ENCODE assay signal across 1 cellular context in genomic region chr16:15542734-15543347, GRCh38.
TF ChIP-seq lines count a peak whose summit lies in the region.

No MANE protein-coding gene starts in this region.

TF ChIP-seq in K562, 482 proteins besides CTCF, POLR2A, EP300 and RAD21:
- TF ChIP-seq CBX1 (IDR thresholded peaks at IDR 0.05; ENCODE audit: low read depth) (peak; percentile 60; the same call in 1 of the 2 replicates), CBX3 (IDR thresholded peaks at IDR 0.05; ENCODE audit: borderline replicate concordance in 1 of 2, low read length in 2 of 2) (peak in 1 of 2 experiments; percentile 76; a peak in 1 of 3 replicates), ZNF274 (IDR thresholded peaks at IDR 0.05; ENCODE audit: borderline replicate concordance, low read depth, low read length) (no peak), TRIM24 (IDR thresholded peaks at IDR 0.05) (0 out of 4 replicates have a peak, but pooled peaks of 1 of the 2 experiments have one; percentile 10), HLTF (IDR thresholded peaks at IDR 0.05) (peak; percentile 47; the same call in 1 of the 2 replicates), MNT (conservative IDR thresholded peaks at IDR 0.05) (no peak), CBX5 (IDR thresholded peaks at IDR 0.05; ENCODE audit: borderline replicate concordance, low read depth) (peak; percentile 64), TRIM28 (IDR thresholded peaks at IDR 0.05) (peak; percentile 57; the same call in 1 of the 2 replicates)
